Comparison of ENCODE assay signal across 1 cellular context in genomic region chr10:63241898-63242297, GRCh38.
TF ChIP-seq lines count a peak whose summit lies in the region.

No MANE protein-coding gene starts in this region.

TF ChIP-seq in GM23338, 12 proteins besides CTCF, POLR2A, EP300 and RAD21 (continued from another document):
- TF ChIP-seq, protein P1, sequence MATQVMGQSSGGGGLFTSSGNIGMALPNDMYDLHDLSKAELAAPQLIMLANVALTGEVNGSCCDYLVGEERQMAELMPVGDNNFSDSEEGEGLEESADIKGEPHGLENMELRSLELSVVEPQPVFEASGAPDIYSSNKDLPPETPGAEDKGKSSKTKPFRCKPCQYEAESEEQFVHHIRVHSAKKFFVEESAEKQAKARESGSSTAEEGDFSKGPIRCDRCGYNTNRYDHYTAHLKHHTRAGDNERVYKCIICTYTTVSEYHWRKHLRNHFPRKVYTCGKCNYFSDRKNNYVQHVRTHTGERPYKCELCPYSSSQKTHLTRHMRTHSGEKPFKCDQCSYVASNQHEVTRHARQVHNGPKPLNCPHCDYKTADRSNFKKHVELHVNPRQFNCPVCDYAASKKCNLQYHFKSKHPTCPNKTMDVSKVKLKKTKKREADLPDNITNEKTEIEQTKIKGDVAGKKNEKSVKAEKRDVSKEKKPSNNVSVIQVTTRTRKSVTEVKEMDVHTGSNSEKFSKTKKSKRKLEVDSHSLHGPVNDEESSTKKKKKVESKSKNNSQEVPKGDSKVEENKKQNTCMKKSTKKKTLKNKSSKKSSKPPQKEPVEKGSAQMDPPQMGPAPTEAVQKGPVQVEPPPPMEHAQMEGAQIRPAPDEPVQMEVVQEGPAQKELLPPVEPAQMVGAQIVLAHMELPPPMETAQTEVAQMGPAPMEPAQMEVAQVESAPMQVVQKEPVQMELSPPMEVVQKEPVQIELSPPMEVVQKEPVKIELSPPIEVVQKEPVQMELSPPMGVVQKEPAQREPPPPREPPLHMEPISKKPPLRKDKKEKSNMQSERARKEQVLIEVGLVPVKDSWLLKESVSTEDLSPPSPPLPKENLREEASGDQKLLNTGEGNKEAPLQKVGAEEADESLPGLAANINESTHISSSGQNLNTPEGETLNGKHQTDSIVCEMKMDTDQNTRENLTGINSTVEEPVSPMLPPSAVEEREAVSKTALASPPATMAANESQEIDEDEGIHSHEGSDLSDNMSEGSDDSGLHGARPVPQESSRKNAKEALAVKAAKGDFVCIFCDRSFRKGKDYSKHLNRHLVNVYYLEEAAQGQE (IDR thresholded peaks at IDR 0.05; ENCODE audit: unreplicated experiment): no peak
